ENCODE assay signal across 17 cellular contexts in genomic region chr18:77897606-77898005, GRCh38.
A peak's percentile ranks its signal among the peaks of the same experiment; 100 is the strongest.
DNase-seq lines count a peak whose midpoint lies in the region; TF ChIP-seq lines count a peak whose summit lies in the region.
"Had no signal": no experiment of that assay in that cellular context is flagged by ENCODE, and none has a peak within 500 bp of the region (broad histone marks: within the 10 kb centered on the region; RNA-seq: fewer than 3 reads in every experiment).

No MANE protein-coding gene starts in this region.

- TF ChIP-seq CTCF in endodermal cell (conservative IDR thresholded peaks at IDR 0.05), result no peak
- TF ChIP-seq CTCF in osteoblast (IDR thresholded peaks at IDR 0.05; ENCODE audit: extremely low read depth, low read depth, low read length), result no peak
- TF ChIP-seq CTCF in HFFc6 (IDR thresholded peaks at IDR 0.05), result no peak

- H3K4me2 ChIP-seq in osteoblast (ENCODE audit: insufficient read depth, low read length), result no peak overlapping the region
- H3K4me2 ChIP-seq: A549 had no signal

- H3K27me3 ChIP-seq in endodermal cell (ENCODE audit: control insufficient read depth, insufficient read depth, low read length, poor library complexity, severe bottlenecking) (no peaks in the 10 kb centered on the region), osteoblast (ENCODE audit: insufficient read depth, low read length) (no peaks in the 10 kb centered on the region)

- H3K9me3 ChIP-seq in endodermal cell (ENCODE audit: control insufficient read depth, low read length) (no peaks in the 10 kb centered on the region), osteoblast (ENCODE audit: low read depth, low read length) (no peaks in the 10 kb centered on the region)
- H3K9me3 ChIP-seq: A549 had no signal

- H3K79me2 ChIP-seq in osteoblast (ENCODE audit: insufficient read depth, low read length), result no peaks in the 10 kb centered on the region

- H3K9me3 Mint-ChIP-seq in endodermal cell, result no peaks in the 10 kb centered on the region
- peaks cover 4% of the 10 kb centered on the region; the same call in 1 of the 2 replicates for H3K9me3 Mint-ChIP-seq in HFFc6
- H3K9me3 Mint-ChIP-seq: CD4-positive, alpha-beta T cell had no signal

- H4K20me1 ChIP-seq in osteoblast (ENCODE audit: insufficient read depth, low read length), result no peaks in the 10 kb centered on the region

- H3K27ac Mint-ChIP-seq in endodermal cell, result peak overlapping the region; percentile 88
- H3K27ac Mint-ChIP-seq in HFFc6, result no peak overlapping the region
- H3K27ac Mint-ChIP-seq: CD4-positive, alpha-beta T cell had no signal

- H3K27ac ChIP-seq in endodermal cell (ENCODE audit: low read depth, low read length) (no peak overlapping the region), osteoblast (ENCODE audit: low read depth, low read length) (no peak overlapping the region)
- H3K27ac ChIP-seq: 22Rv1, A549, C4-2B had no signal

- H3K4me1 ChIP-seq in endodermal cell (ENCODE audit: control insufficient read depth, insufficient read depth, low read length) (peaks cover 21% of the 10 kb centered on the region), osteoblast (ENCODE audit: insufficient read depth, low read length) (no peaks in the 10 kb centered on the region)
- H3K4me1 ChIP-seq: A549 had no signal

- DNase-seq in COR-L47 (lab: John Stamatoyannopoulos, UW) (peak; percentile 72), NCI-H146 (lab: John Stamatoyannopoulos, UW) (peak; percentile 85), NCI-H345 treated with DMSO at 0.1 percent for 48 hours (lab: John Stamatoyannopoulos, UW; ENCODE audit: unreplicated experiment) (peak; percentile 1), endodermal cell (peak; percentile 76), NCI-H2107 treated with DMSO at 0.1 percent for 48 hours (lab: John Stamatoyannopoulos, UW; ENCODE audit: unreplicated experiment) (no peak), SIG-M5 treated with dmso at 0.1 percent for 504 hours (lab: John Stamatoyannopoulos, UW; ENCODE audit: unreplicated experiment) (no peak), osteoblast (ENCODE audit: insufficient read length, low spot score, missing footprints) (no peak), HFFc6 (no peak)
- DNase-seq: AML-193; CD4-positive, alpha-beta T cell; DMS79 treated with DMSO at 0.1 percent for 48 hours; GOT3; H7 had no signal

- WGBS in endodermal cell (ENCODE audit: insufficient coverage in 1 of 2, insufficient read length in 1 of 2), 2 experiments, result 43 to 60% methylated on average over 3 to 8 of the region's 8 CpGs

- no peaks in the 10 kb centered on the region for H3K27me3 Mint-ChIP-seq in endodermal cell (ENCODE audit: insufficient read depth)
- no peaks in the 10 kb centered on the region for H3K27me3 Mint-ChIP-seq in HFFc6 (ENCODE audit: insufficient read depth)

- H3K4me3 Mint-ChIP-seq in endodermal cell (peak overlapping the region; percentile 40), HFFc6 (no peak overlapping the region)
- H3K4me3 Mint-ChIP-seq: CD4-positive, alpha-beta T cell had no signal

- H3K4me1 Mint-ChIP-seq in endodermal cell (peaks cover 44% of the 10 kb centered on the region), HFFc6 (ENCODE audit: low read depth) (no peaks in the 10 kb centered on the region)

- no peak overlapping the region for H3K9ac ChIP-seq in endodermal cell (ENCODE audit: extremely low read depth, low read length, poor library complexity, severe bottlenecking)

- peak overlapping the region; percentile 44 for H3K4me3 ChIP-seq in endodermal cell (ENCODE audit: low read length)
- no peak overlapping the region for H3K4me3 ChIP-seq in osteoblast (ENCODE audit: insufficient read depth, low read length)
- H3K4me3 ChIP-seq: A549, GM12878 had no signal

- H3K36me3 Mint-ChIP-seq in endodermal cell (ENCODE audit: low read depth), result no peaks in the 10 kb centered on the region
- no peaks in the 10 kb centered on the region for H3K36me3 Mint-ChIP-seq in HFFc6 (ENCODE audit: low read depth)

- H2AFZ ChIP-seq in osteoblast (ENCODE audit: low read length), result no peak overlapping the region

- H3K36me3 ChIP-seq in endodermal cell (ENCODE audit: control insufficient read depth, insufficient read depth, low read length), result no peaks in the 10 kb centered on the region
- no peaks in the 10 kb centered on the region for H3K36me3 ChIP-seq in osteoblast (ENCODE audit: insufficient read depth, low read length)

Comparison
In these comparisons a context has a peak if more than half of its experiments do, and no peak if none do; other contexts are left out.
1. DNase-seq: peak in COR-L47 (single experiment), NCI-H146 (single experiment), NCI-H345 treated with DMSO at 0.1 percent for 48 hours (single experiment) and endodermal cell (single experiment); none in NCI-H2107 treated with DMSO at 0.1 percent for 48 hours (single experiment), SIG-M5 treated with dmso at 0.1 percent for 504 hours (single experiment), osteoblast (single experiment) and HFFc6 (single experiment).